8 cellular contexts compared by ENCODE assay signal in genomic region chr18:55778731-55779460, GRCh38.
DNase-seq lines count a peak whose midpoint lies in the region; ATAC-seq, FAIRE-seq and TF ChIP-seq lines count a peak whose summit lies in the region.

No MANE protein-coding gene starts in this region.

- TF ChIP-seq CTCF in brain (conservative IDR thresholded peaks at IDR 0.05), result no peak
- TF ChIP-seq CTCF in right lobe of liver (IDR thresholded peaks at IDR 0.05), result no peak
- TF ChIP-seq CTCF in tibial artery (IDR thresholded peaks at IDR 0.05), result no peak
- no peak for TF ChIP-seq CTCF in lower leg skin (IDR thresholded peaks at IDR 0.05)

- DNase-seq in NCI-H1417 treated with DMSO at 0.1 percent for 48 hours (lab: John Stamatoyannopoulos, UW) (peak; percentile 52), right lobe of liver (no peak), tibial artery (no peak), RCC 7860 (ENCODE audit: low spot score) (no peak), lower leg skin (ENCODE audit: low spot score in 2 of 2) (no peak)
- no peak for DNase-seq in activated CD8-positive, alpha-beta memory T cell treated with anti-CD3 and anti-CD28 coated beads, Interleukin-2, amount 50 U/mL, for 48 hours

- H3K4me1 ChIP-seq in right lobe of liver (peaks cover 0 to 9% (median 0%) of the 10 kb centered on the region in 4 donors), tibial artery (peaks cover 0 to 15% (median 10%) of the 10 kb centered on the region in 4 donors)

- 8% methylated on average over 10 of the region's 10 CpGs for WGBS in right lobe of liver (ENCODE audit: insufficient coverage, low coverage, low lambda C conversion rate, missing lambda C conversion rate)
- 13 to 16% methylated on average over 10 of the region's 10 CpGs for WGBS in lower leg skin, 2 donors

- intact Hi-C loops in right lobe of liver (cut with DNase I) (no loop called here), tibial artery (cut with DNase I; ENCODE audit: low total_unique reads) (no loop called here), lower leg skin (cut with DNase I; ENCODE audit: low total_unique reads) (no loop called here)

- no peak for TF ChIP-seq POLR2A in right lobe of liver (IDR thresholded peaks at IDR 0.05)
- TF ChIP-seq POLR2A in lower leg skin (IDR thresholded peaks at IDR 0.05), result no peak

- H3K27me3 ChIP-seq in right lobe of liver (peaks cover 0 to 14% of the 10 kb centered on the region in 2 donors), tibial artery (peaks cover 3 to 14% of the 10 kb centered on the region in 2 donors)

- H3K4me3 Mint-ChIP-seq in brain, result peak overlapping the region; percentile 80 to 91 (median 89)

- no peak for FAIRE-seq in RCC 7860 (lab: Jason Lieb, UNC)

- peaks cover 29% of the 10 kb centered on the region for H3K27me3 Mint-ChIP-seq in brain

- H3K9me3 ChIP-seq in right lobe of liver, result no peaks in the 10 kb centered on the region
- no peaks in the 10 kb centered on the region for H3K9me3 ChIP-seq in tibial artery

- peak overlapping the region; percentile 6 to 89 (median 85) for H3K27ac Mint-ChIP-seq in brain

- H3K4me1 Mint-ChIP-seq in brain, result peaks cover 62% of the 10 kb centered on the region

- H3K36me3 ChIP-seq in right lobe of liver (no peaks in the 10 kb centered on the region), tibial artery (no peaks in the 10 kb centered on the region)

- H3K4me3 ChIP-seq in right lobe of liver (peak overlapping the region; percentile 38 to 50 (median 41)), tibial artery (peak overlapping the region; percentile 48 to 61), lower leg skin (ENCODE audit: low read depth, poor library complexity, severe bottlenecking) (no peak overlapping the region)

- ATAC-seq in GM19351 (IDR thresholded peaks at IDR 0.05; ENCODE audit: unreplicated experiment), result peak; percentile 34
- ATAC-seq in right lobe of liver, result peak; percentile 26 to 58 (median 48)

- H3K27ac ChIP-seq in right lobe of liver (peak overlapping the region in 2 of 3 donors; percentile 8 to 49), tibial artery (no peak overlapping the region)

- no peaks in the 10 kb centered on the region for H3K9me3 Mint-ChIP-seq in brain

- no peaks in the 10 kb centered on the region for H3K36me3 Mint-ChIP-seq in brain

Comparison
In these comparisons a context has a peak if more than half of its experiments do, and no peak if none do; other contexts are left out.
1. H3K27ac ChIP-seq: peak in right lobe of liver (2 of 3); none in tibial artery (0 of 2).